ENCODE assay signal across 1 cellular context in the genomic region with DNA sequence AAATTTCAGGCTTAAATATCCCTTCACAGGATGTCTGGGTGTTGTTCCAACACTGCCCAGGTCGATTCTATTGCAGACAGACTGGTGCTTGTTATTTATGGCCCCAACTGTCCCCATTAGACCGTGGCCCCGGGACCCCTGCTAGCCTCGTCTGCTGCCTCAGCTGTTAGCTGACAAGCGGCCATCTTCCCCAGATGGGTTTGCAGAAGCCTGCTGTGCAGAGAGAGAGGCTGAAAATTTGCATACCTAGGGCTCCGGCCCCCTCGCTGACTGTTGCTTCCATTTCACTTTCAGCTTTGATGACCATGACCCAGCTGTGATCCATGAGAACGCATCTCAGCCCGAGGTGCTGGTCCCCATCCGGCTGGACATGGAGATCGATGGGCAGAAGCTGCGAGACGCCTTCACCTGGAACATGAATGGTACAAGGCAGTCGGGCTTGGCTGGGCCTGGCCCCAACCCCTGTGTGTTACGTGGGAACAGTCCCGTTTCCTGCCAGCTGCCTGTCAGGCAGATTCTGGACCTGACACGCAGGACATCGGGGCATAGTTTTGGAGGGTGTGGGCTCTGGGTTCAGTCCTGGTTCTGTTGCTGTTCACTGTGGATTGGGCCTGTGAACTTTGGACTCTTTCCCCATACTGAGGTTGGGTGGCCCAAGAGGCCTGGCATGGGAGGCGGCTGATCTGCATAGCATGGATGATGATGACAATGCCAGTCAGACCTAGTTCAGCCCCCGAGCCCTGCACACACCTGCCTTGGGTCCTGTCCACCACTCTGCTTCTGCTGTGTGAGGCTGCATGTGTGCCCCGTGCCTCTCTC.
TF ChIP-seq lines count a peak whose summit lies in the region.

No MANE protein-coding gene starts in this region.

TF ChIP-seq in WTC11, 78 proteins besides CTCF, POLR2A, EP300 and RAD21:
- TF ChIP-seq, protein P1, sequence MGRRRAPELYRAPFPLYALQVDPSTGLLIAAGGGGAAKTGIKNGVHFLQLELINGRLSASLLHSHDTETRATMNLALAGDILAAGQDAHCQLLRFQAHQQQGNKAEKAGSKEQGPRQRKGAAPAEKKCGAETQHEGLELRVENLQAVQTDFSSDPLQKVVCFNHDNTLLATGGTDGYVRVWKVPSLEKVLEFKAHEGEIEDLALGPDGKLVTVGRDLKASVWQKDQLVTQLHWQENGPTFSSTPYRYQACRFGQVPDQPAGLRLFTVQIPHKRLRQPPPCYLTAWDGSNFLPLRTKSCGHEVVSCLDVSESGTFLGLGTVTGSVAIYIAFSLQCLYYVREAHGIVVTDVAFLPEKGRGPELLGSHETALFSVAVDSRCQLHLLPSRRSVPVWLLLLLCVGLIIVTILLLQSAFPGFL (CRISPR knock-in tag; IDR thresholded peaks at IDR 0.05; ENCODE audit: borderline replicate concordance): no peak
- TF ChIP-seq, protein P2, sequence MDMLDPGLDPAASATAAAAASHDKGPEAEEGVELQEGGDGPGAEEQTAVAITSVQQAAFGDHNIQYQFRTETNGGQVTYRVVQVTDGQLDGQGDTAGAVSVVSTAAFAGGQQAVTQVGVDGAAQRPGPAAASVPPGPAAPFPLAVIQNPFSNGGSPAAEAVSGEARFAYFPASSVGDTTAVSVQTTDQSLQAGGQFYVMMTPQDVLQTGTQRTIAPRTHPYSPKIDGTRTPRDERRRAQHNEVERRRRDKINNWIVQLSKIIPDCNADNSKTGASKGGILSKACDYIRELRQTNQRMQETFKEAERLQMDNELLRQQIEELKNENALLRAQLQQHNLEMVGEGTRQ (CRISPR knock-in tag; IDR thresholded peaks at IDR 0.05): no peak
- TF ChIP-seq CREB1 (CRISPR knock-in tag; IDR thresholded peaks at IDR 0.05) (no peak), NFE2L1 (CRISPR knock-in tag; IDR thresholded peaks at IDR 0.05) (no peak), ZNF138 (CRISPR knock-in tag; conservative IDR thresholded peaks at IDR 0.05) (no peak), TEAD1 (CRISPR knock-in tag; IDR thresholded peaks at IDR 0.05) (no peak)
- TF ChIP-seq, protein P3, sequence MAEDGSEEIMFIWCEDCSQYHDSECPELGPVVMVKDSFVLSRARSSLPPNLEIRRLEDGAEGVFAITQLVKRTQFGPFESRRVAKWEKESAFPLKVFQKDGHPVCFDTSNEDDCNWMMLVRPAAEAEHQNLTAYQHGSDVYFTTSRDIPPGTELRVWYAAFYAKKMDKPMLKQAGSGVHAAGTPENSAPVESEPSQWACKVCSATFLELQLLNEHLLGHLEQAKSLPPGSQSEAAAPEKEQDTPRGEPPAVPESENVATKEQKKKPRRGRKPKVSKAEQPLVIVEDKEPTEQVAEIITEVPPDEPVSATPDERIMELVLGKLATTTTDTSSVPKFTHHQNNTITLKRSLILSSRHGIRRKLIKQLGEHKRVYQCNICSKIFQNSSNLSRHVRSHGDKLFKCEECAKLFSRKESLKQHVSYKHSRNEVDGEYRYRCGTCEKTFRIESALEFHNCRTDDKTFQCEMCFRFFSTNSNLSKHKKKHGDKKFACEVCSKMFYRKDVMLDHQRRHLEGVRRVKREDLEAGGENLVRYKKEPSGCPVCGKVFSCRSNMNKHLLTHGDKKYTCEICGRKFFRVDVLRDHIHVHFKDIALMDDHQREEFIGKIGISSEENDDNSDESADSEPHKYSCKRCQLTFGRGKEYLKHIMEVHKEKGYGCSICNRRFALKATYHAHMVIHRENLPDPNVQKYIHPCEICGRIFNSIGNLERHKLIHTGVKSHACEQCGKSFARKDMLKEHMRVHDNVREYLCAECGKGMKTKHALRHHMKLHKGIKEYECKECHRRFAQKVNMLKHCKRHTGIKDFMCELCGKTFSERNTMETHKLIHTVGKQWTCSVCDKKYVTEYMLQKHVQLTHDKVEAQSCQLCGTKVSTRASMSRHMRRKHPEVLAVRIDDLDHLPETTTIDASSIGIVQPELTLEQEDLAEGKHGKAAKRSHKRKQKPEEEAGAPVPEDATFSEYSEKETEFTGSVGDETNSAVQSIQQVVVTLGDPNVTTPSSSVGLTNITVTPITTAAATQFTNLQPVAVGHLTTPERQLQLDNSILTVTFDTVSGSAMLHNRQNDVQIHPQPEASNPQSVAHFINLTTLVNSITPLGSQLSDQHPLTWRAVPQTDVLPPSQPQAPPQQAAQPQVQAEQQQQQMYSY (CRISPR knock-in tag; IDR thresholded peaks at IDR 0.05): no peak
